24 cellular contexts compared by ENCODE assay signal in the genomic region with DNA sequence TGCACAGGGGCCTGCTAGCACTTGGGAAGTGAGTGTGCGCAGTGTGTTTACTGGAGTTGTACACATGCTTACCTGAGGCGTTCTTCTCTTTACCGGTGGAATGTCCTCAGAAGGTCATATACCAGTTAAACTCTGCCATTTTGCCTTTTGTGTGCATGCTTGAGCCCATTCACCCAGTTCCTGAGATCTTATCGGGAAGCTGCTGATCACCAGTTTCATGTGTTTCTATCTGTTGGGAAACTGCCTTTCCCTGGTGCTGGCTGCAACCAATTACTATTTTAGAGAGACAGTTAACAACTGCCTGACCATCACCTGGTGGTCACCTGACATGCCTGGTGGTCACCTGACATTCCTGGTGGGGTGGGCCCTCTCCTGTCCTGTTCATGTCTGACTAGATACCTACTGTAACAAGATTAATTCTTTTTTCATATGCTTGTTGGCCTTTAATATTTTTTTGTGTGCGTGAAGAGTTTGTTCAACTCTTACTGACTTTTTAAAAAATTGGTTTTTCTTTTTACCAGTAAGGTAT.
DNase-seq lines count a peak whose midpoint lies in the region; ATAC-seq, FAIRE-seq and TF ChIP-seq lines count a peak whose summit lies in the region.
"Had no signal": no experiment of that assay in that cellular context is flagged by ENCODE, and none has a peak within 500 bp of the region (broad histone marks: within the 10 kb centered on the region; RNA-seq: fewer than 3 reads in every experiment).

No MANE protein-coding gene starts in this region.

- TF ChIP-seq CTCF in MCF 10A (IDR thresholded peaks at IDR 0.05; ENCODE audit: unreplicated experiment) (no peak), breast epithelium (IDR thresholded peaks at IDR 0.05) (no peak), H1 (IDR thresholded peaks at IDR 0.05; ENCODE audit: control extremely low read depth in 1 of 3, insufficient read depth in 1 of 3, low read depth in 1 of 3, low read length in 3 of 3) (no peak), right lobe of liver (IDR thresholded peaks at IDR 0.05) (no peak)

- no peak overlapping the region for H3K4me3 ChIP-seq in breast epithelium
- H3K4me3 ChIP-seq in H1 (ENCODE audit: extremely low read depth in 1 of 4, insufficient read depth in 2 of 4, low read depth in 3 of 4, low read length in 4 of 4), result no peak overlapping the region
- no peak overlapping the region for H3K4me3 ChIP-seq in mesendoderm (ENCODE audit: low read length)
- H3K4me3 ChIP-seq in right lobe of liver, result no peak overlapping the region
- H3K4me3 ChIP-seq: BLaER1 treated with 17β-estradiol and CSF1 and Interleukin-3, amounts not matched to agents 10 nM and 100 nM; GM12878; GM23248 had no signal

- CTCF ChIA-PET in MCF 10A (lab: Yijun Ruan, JAX), result no interaction called here
- CTCF ChIA-PET in H1 (lab: Charles Lee; ENCODE audit: partially characterized antibody), result interaction anchor here (0.7 to 1.1 kb wide), 2 partner anchors 13 to 199 kb away, joined by 3 read pairs; no protein-coding TSS in a partner anchor

- peak overlapping the region; percentile 19; the same call in 1 of the 2 replicates for H2AK5ac ChIP-seq in H1 (ENCODE audit: low read depth, low read length)
- no peak overlapping the region for H2AK5ac ChIP-seq in mesendoderm (ENCODE audit: low read length)

- TF ChIP-seq RAD21 in H1 (IDR thresholded peaks at IDR 0.05 in 1 of 2, conservative IDR thresholded peaks at IDR 0.05 in 1 of 2; ENCODE audit: low read depth in 2 of 2, low read length in 2 of 2), result no peak

- H3K27me3 Mint-ChIP-seq in MCF 10A (ENCODE audit: insufficient read depth, unreplicated experiment), result no peaks in the 10 kb centered on the region

- H3K14ac ChIP-seq in H1 (ENCODE audit: insufficient read length), result no peak overlapping the region

- FAIRE-seq in H1 (lab: Jason Lieb, UNC), result no peak
- FAIRE-seq: GM12878, GM19239, HTR-8/SVneo had no signal

- H3K9me3 Mint-ChIP-seq in MCF 10A (ENCODE audit: unreplicated experiment), result peaks cover 7% of the 10 kb centered on the region
- H3K9me3 Mint-ChIP-seq: HFFc6 had no signal

- ATAC-seq in right lobe of liver, result no peak
- no peak for ATAC-seq in activated CD4-positive, CD25-positive, alpha-beta regulatory T cell treated with anti-CD3 and anti-CD28 coated beads, Interleukin-2, amount 50 U/mL, for 24 hours
- ATAC-seq: CD8-positive, alpha-beta T cell; GM12878; HCT116 had no signal

- no peak for TF ChIP-seq EP300 in H1 (IDR thresholded peaks at IDR 0.05; ENCODE audit: borderline replicate concordance in 1 of 2, low read depth in 2 of 2, low read length in 2 of 2)

- H3K36me3 ChIP-seq in breast epithelium (no peaks in the 10 kb centered on the region), H1 (ENCODE audit: control insufficient read depth in 2 of 4, insufficient read depth in 4 of 4, low read length in 3 of 4) (no peaks in the 10 kb centered on the region), mesendoderm (ENCODE audit: control insufficient read depth, insufficient read depth, low read length) (no peaks in the 10 kb centered on the region), right lobe of liver (no peaks in the 10 kb centered on the region)
- H3K36me3 ChIP-seq: BLaER1 treated with 17β-estradiol and CSF1 and Interleukin-3, amounts not matched to agents 10 nM and 100 nM had no signal

- no peak overlapping the region for H2BK20ac ChIP-seq in H1 (ENCODE audit: low read length)

- H3K18ac ChIP-seq in H1 (ENCODE audit: extremely low read depth, low read length), result no peak overlapping the region
- no peak overlapping the region for H3K18ac ChIP-seq in mesendoderm (ENCODE audit: low read length)

- no peak overlapping the region for H4K91ac ChIP-seq in H1 (replicated peaks; ENCODE audit: insufficient read length, low read length)

- whole genome bisulfite sequencing in H1 (ENCODE audit: extremely low coverage in 1 of 2, insufficient coverage in 1 of 2, insufficient read length in 1 of 2, insufficient replicate concordance in 2 of 2, low coverage in 1 of 2, low lambda C conversion rate in 2 of 2, missing lambda C conversion rate in 1 of 2), 2 experiments, result 93% methylated on average over 5 of the region's 5 CpGs; no CpG with 5 or more reads in 1 of the 2 experiments
- no CpG with 5 or more reads among the region's 5 CpGs for WGBS in mesendoderm (ENCODE audit: extremely low coverage, insufficient coverage, low lambda C conversion rate)
- 100% methylated on average over 3 of the region's 5 CpGs for WGBS in right lobe of liver (ENCODE audit: insufficient coverage, low coverage, low lambda C conversion rate, missing lambda C conversion rate)

- H3K4me3 Mint-ChIP-seq in MCF 10A (ENCODE audit: unreplicated experiment), result no peak overlapping the region
- H3K4me3 Mint-ChIP-seq: B cell; CD8-positive, alpha-beta T cell; HFFc6 had no signal

- H2BK5ac ChIP-seq in H1 (ENCODE audit: low read depth, low read length) (no peak overlapping the region), mesendoderm (ENCODE audit: low read length) (no peak overlapping the region)

- H3K4me2 ChIP-seq in H1 (ENCODE audit: insufficient read depth in 1 of 2, low read depth in 2 of 2, low read length in 2 of 2), result no peak overlapping the region
- no peak overlapping the region for H3K4me2 ChIP-seq in mesendoderm (ENCODE audit: low read length)
- H3K4me2 ChIP-seq: BLaER1 treated with 17β-estradiol and CSF1 and Interleukin-3, amounts not matched to agents 10 nM and 100 nM had no signal

- peaks cover 0 to 49% of the 10 kb centered on the region in 2 experiments; a peak in 2 of 4 replicates for H3K79me2 ChIP-seq in H1 (ENCODE audit: control insufficient read depth in 1 of 2, insufficient read depth in 2 of 2, low read length in 2 of 2)
- no peaks in the 10 kb centered on the region for H3K79me2 ChIP-seq in mesendoderm (ENCODE audit: control insufficient read depth, insufficient read depth, low read length)

- H3K4me1 ChIP-seq in breast epithelium (no peaks in the 10 kb centered on the region), H1 (replicated peaks in 1 of 4; ENCODE audit: control insufficient read depth in 3 of 4, insufficient read depth in 4 of 4, low read length in 3 of 4) (peaks cover 0 to 2% (median 0%) of the 10 kb centered on the region in 4 experiments; a peak in 1 of 7 replicates), mesendoderm (ENCODE audit: control insufficient read depth, low read depth, low read length) (no peaks in the 10 kb centered on the region), right lobe of liver (no peaks in the 10 kb centered on the region)
- H3K4me1 ChIP-seq: BLaER1 treated with 17β-estradiol and CSF1 and Interleukin-3, amounts not matched to agents 10 nM and 100 nM had no signal

- H2BK15ac ChIP-seq in H1 (ENCODE audit: low read length), result no peak overlapping the region
- H2BK15ac ChIP-seq in mesendoderm (replicated peaks; ENCODE audit: low read depth), result no peak overlapping the region

- no peak overlapping the region for H2AFZ ChIP-seq in H1 (ENCODE audit: low read length)
- H2AFZ ChIP-seq: GM23248 had no signal

- intact Hi-C loops in MCF 10A (cut with micrococcal nuclease) (no loop called here), breast epithelium (cut with DNase I; ENCODE audit: low total_unique reads) (no loop called here), right lobe of liver (cut with DNase I) (no loop called here)

- no peaks in the 10 kb centered on the region for H4K20me1 ChIP-seq in H1 (replicated peaks in 1 of 2; ENCODE audit: control insufficient read depth in 1 of 2, insufficient read depth in 2 of 2, low read length in 2 of 2)

- 0 out of 2 replicates have a peak, but pooled peaks cover 2% of the 10 kb centered on the region for H3K79me1 ChIP-seq in H1 (ENCODE audit: low read depth, low read length)
- H3K79me1 ChIP-seq in mesendoderm (ENCODE audit: low read length), result no peaks in the 10 kb centered on the region

- H2BK12ac ChIP-seq in H1 (ENCODE audit: low read depth, low read length), result no peak overlapping the region

- H3K27ac Mint-ChIP-seq in MCF 10A (ENCODE audit: low read depth, unreplicated experiment), result peak overlapping the region; percentile 42
- H3K27ac Mint-ChIP-seq: B cell; CD8-positive, alpha-beta T cell; HFFc6 had no signal

- no peak overlapping the region for H3K9ac ChIP-seq in H1 (replicated peaks in 1 of 4; ENCODE audit: extremely low read depth in 1 of 4, low read depth in 3 of 4, low read length in 3 of 4)
- H3K9ac ChIP-seq in mesendoderm (ENCODE audit: low read length), result no peak overlapping the region
- H3K9ac ChIP-seq: BLaER1 treated with 17β-estradiol and CSF1 and Interleukin-3, amounts not matched to agents 10 nM and 100 nM; GM23248 had no signal

- H3K27ac ChIP-seq in breast epithelium, result no peak overlapping the region
- no peak overlapping the region for H3K27ac ChIP-seq in H1 (ENCODE audit: low read depth, low read length)
- no peak overlapping the region for H3K27ac ChIP-seq in mesendoderm (ENCODE audit: low read depth, low read length)
- no peak overlapping the region for H3K27ac ChIP-seq in right lobe of liver
- H3K27ac ChIP-seq: 22Rv1; BLaER1 treated with 17β-estradiol and CSF1 and Interleukin-3, amounts not matched to agents 10 nM and 100 nM; GM23248 had no signal

- H4K5ac ChIP-seq in H1 (ENCODE audit: insufficient read length, low read depth, low read length), result no peak overlapping the region
- H4K5ac ChIP-seq in mesendoderm (ENCODE audit: low read length), result no peak overlapping the region

- H3K23me2 ChIP-seq in H1 (ENCODE audit: low read depth, low read length), result peaks cover 1% of the 10 kb centered on the region; the same call in 1 of the 2 replicates

- BruUV-seq in MCF 10A (replicated peaks; lab: Mats Ljungman, UMichigan), result no TSS peak

- H3K4me1 Mint-ChIP-seq in MCF 10A (ENCODE audit: insufficient read depth, unreplicated experiment), result peaks cover 32% of the 10 kb centered on the region
- H3K4me1 Mint-ChIP-seq: B cell had no signal

- no peak for TF ChIP-seq POLR2A in breast epithelium (IDR thresholded peaks at IDR 0.05)
- no peak for TF ChIP-seq POLR2A in H1 (IDR thresholded peaks at IDR 0.05; ENCODE audit: control extremely low read depth in 1 of 2, low read depth in 2 of 2, low read length in 2 of 2)
- TF ChIP-seq POLR2A in right lobe of liver (IDR thresholded peaks at IDR 0.05), result no peak

- H3K56ac ChIP-seq in H1 (replicated peaks; ENCODE audit: insufficient read length, low read depth, low read length) (no peak overlapping the region), mesendoderm (ENCODE audit: low read length) (no peak overlapping the region)

- H3K27me3 ChIP-seq in breast epithelium (no peaks in the 10 kb centered on the region), H1 (replicated peaks in 1 of 4; ENCODE audit: control insufficient read depth in 3 of 4, extremely low read depth in 1 of 4, insufficient read depth in 3 of 4, low read length in 3 of 4) (no peaks in the 10 kb centered on the region), mesendoderm (ENCODE audit: insufficient read depth, low read length, poor library complexity) (no peaks in the 10 kb centered on the region), right lobe of liver (no peaks in the 10 kb centered on the region)
- H3K27me3 ChIP-seq: BLaER1 treated with 17β-estradiol and CSF1 and Interleukin-3, amounts not matched to agents 10 nM and 100 nM had no signal

- no peaks in the 10 kb centered on the region for H3K36me3 Mint-ChIP-seq in MCF 10A (ENCODE audit: insufficient read depth, unreplicated experiment)
- H3K36me3 Mint-ChIP-seq: CD8-positive, alpha-beta T cell had no signal

- no peak overlapping the region for H3K4ac ChIP-seq in H1 (replicated peaks; ENCODE audit: insufficient read length, low read depth, low read length)
- peak overlapping the region; percentile 31 for H3K4ac ChIP-seq in mesendoderm (ENCODE audit: low read depth, low read length)

- H3K23ac ChIP-seq in H1 (ENCODE audit: insufficient read length) (no peak overlapping the region), mesendoderm (ENCODE audit: low read length) (no peak overlapping the region)

- H3K9me3 ChIP-seq in breast epithelium, result no peaks in the 10 kb centered on the region
- H3K9me3 ChIP-seq in H1 (ENCODE audit: insufficient read depth in 2 of 2, low read depth in 1 of 2, low read length in 1 of 2), result no peaks in the 10 kb centered on the region
- H3K9me3 ChIP-seq in right lobe of liver, result no peaks in the 10 kb centered on the region
- H3K9me3 ChIP-seq: BLaER1 treated with 17β-estradiol and CSF1 and Interleukin-3, amounts not matched to agents 10 nM and 100 nM had no signal

- H2BK120ac ChIP-seq in H1 (replicated peaks; ENCODE audit: low read depth, low read length) (no peak overlapping the region), mesendoderm (ENCODE audit: low read depth, low read length) (no peak overlapping the region)

- POLR2A ChIA-PET in MCF 10A (lab: Yijun Ruan, JAX) (interaction anchor here (1.3 to 1.7 kb wide), 2 partner anchors 10 kb away, joined by 3 to 7 read pairs; no protein-coding TSS in a partner anchor), H1 (lab: Charles Lee; ENCODE audit: partially characterized antibody) (no interaction called here)

- DNase-seq in MCF 10A (ENCODE audit: unreplicated experiment) (no peak), breast epithelium (ENCODE audit: low spot score in 2 of 2) (no peak), H1 (ENCODE audit: low read depth in 1 of 2, low spot score in 2 of 2) (no peak), mesendoderm (no peak), right lobe of liver (no peak), NCI-H1048 (lab: John Stamatoyannopoulos, UW) (no peak)
- DNase-seq: Calu3; CD8-positive, alpha-beta T cell; DMS53; DND-41; EL; GM23248; H7; HFFc6; IMR-90; KBM-7 had no signal

- H4K8ac ChIP-seq in H1 (ENCODE audit: extremely low read depth, insufficient read depth, low read length) (no peak overlapping the region), mesendoderm (ENCODE audit: low read depth, low read length) (no peak overlapping the region)
